Comparison of ENCODE assay signal across 24 cellular contexts in the genomic region with DNA sequence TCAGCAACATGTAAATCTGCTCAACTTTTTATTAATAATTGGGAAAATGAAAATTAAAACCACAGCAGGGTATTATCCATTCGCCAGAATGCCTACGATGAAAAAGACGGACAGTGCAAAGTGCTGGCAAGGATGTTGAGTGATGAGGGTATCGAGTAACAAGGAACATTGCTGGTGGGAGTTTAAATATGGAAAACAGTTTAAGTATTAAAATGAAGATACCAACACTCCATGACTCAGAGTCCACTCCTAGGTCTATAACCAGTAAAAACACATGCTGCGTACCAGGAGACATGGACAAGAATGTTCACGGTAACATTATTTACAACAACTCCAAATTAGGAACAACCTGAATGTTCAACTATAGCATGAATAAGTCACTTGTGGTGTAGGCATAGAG. TPM values are rescaled to one million over a fixed set of nuclear protein-coding genes. Genes with fewer than 3 reads are reported as not detected.
DNase-seq lines count a peak whose midpoint lies in the region; ATAC-seq and TF ChIP-seq lines count a peak whose summit lies in the region.
"Had no signal": no experiment of that assay in that cellular context is flagged by ENCODE, and none has a peak within 500 bp of the region (broad histone marks: within the 10 kb centered on the region; RNA-seq: fewer than 3 reads in every experiment).

No MANE protein-coding gene starts in this region.

- H3K27ac Mint-ChIP-seq in activated naive CD8-positive, alpha-beta T cell = peak overlapping the region; percentile 95
- no peak overlapping the region for H3K27ac Mint-ChIP-seq in activated naive CD8-positive, alpha-beta T cell treated with anti-CD3 and anti-CD28 coated beads for 36 hours
- peak overlapping the region; percentile 97 for H3K27ac Mint-ChIP-seq in T-helper 17 cell
- H3K27ac Mint-ChIP-seq in memory B cell = no peak overlapping the region
- peak overlapping the region; percentile 84 for H3K27ac Mint-ChIP-seq in stimulated activated naive B cell treated with anti-CD40 and anti-IgM and Interleukin-4, amounts not matched to agents 10 μg/mL and 1 μg/mL and 100 μg/mL, for 72 hours
- H3K27ac Mint-ChIP-seq: brain had no signal

- no peaks in the 10 kb centered on the region for H3K36me3 Mint-ChIP-seq in activated naive CD8-positive, alpha-beta T cell
- H3K36me3 Mint-ChIP-seq in activated naive CD8-positive, alpha-beta T cell treated with anti-CD3 and anti-CD28 coated beads for 36 hours = peaks cover 21% of the 10 kb centered on the region
- H3K36me3 Mint-ChIP-seq in T-helper 17 cell (ENCODE audit: low read depth) (no peaks in the 10 kb centered on the region), memory B cell (peaks cover 8% of the 10 kb centered on the region)
- H3K36me3 Mint-ChIP-seq in stimulated activated naive B cell treated with anti-CD40 and anti-IgM and Interleukin-4, amounts not matched to agents 10 μg/mL and 1 μg/mL and 100 μg/mL, for 72 hours = peaks cover 12 to 35% of the 10 kb centered on the region in 2 donors

- no peaks in the 10 kb centered on the region for H3K27me3 Mint-ChIP-seq in activated naive CD8-positive, alpha-beta T cell
- H3K27me3 Mint-ChIP-seq in activated naive CD8-positive, alpha-beta T cell treated with anti-CD3 and anti-CD28 coated beads for 36 hours = no peaks in the 10 kb centered on the region
- H3K27me3 Mint-ChIP-seq in T-helper 17 cell = no peaks in the 10 kb centered on the region
- no peaks in the 10 kb centered on the region for H3K27me3 Mint-ChIP-seq in memory B cell
- no peaks in the 10 kb centered on the region for H3K27me3 Mint-ChIP-seq in stimulated activated naive B cell treated with anti-CD40 and anti-IgM and Interleukin-4, amounts not matched to agents 10 μg/mL and 1 μg/mL and 100 μg/mL, for 72 hours
- H3K27me3 Mint-ChIP-seq: brain had no signal

- DNase-seq in activated naive CD8-positive, alpha-beta T cell treated with anti-CD3 and anti-CD28 coated beads for 36 hours = no peak
- DNase-seq in T-helper 17 cell = no peak
- no peak for DNase-seq in memory B cell (ENCODE audit: low spot score in 2 of 2)
- DNase-seq in stimulated activated naive B cell treated with anti-CD40 and anti-IgM and Interleukin-4, amounts not matched to agents 10 μg/mL and 1 μg/mL and 100 μg/mL, for 72 hours = no peak
- DNase-seq in MV-4-11 (lab: John Stamatoyannopoulos, UW) = no peak
- no peak for DNase-seq in mesenteric fat pad (ENCODE audit: low spot score)
- no peak for DNase-seq in GM20000 (ENCODE audit: low spot score)
- DNase-seq: COR-L47; effector memory CD4-positive, alpha-beta T cell; hypothalamus; islet precursor cell; mucosa of descending colon; NCI-H1417 treated with DMSO at 0.1 percent for 48 hours; NCI-H2107; stimulated activated naive CD4-positive, alpha-beta T cell treated with Interleukin-2 at 50 U/mL for 16 hours; thyroid gland had no signal

- ATAC-seq in T-helper 17 cell (no peak), memory B cell (ENCODE audit: low read depth) (no peak)
- ATAC-seq in stimulated activated naive B cell treated with anti-CD40 and anti-IgM and Interleukin-4, amounts not matched to agents 10 μg/mL and 1 μg/mL and 100 μg/mL, for 72 hours (replicated peaks) = no peak

- no peaks in the 10 kb centered on the region for H3K9me3 Mint-ChIP-seq in activated naive CD8-positive, alpha-beta T cell (ENCODE audit: low read depth)
- H3K9me3 Mint-ChIP-seq in activated naive CD8-positive, alpha-beta T cell treated with anti-CD3 and anti-CD28 coated beads for 36 hours = no peaks in the 10 kb centered on the region
- H3K9me3 Mint-ChIP-seq in memory B cell = no peaks in the 10 kb centered on the region
- H3K9me3 Mint-ChIP-seq in stimulated activated naive B cell treated with anti-CD40 and anti-IgM and Interleukin-4, amounts not matched to agents 10 μg/mL and 1 μg/mL and 100 μg/mL, for 72 hours = peaks cover 0 to 2% of the 10 kb centered on the region in 2 donors
- H3K9me3 Mint-ChIP-seq: brain had no signal

- H3K4me3 Mint-ChIP-seq in activated naive CD8-positive, alpha-beta T cell = no peak overlapping the region
- H3K4me3 Mint-ChIP-seq in activated naive CD8-positive, alpha-beta T cell treated with anti-CD3 and anti-CD28 coated beads for 36 hours = no peak overlapping the region
- H3K4me3 Mint-ChIP-seq in T-helper 17 cell (peak overlapping the region; percentile 50), memory B cell (peak overlapping the region; percentile 8)
- no peak overlapping the region for H3K4me3 Mint-ChIP-seq in stimulated activated naive B cell treated with anti-CD40 and anti-IgM and Interleukin-4, amounts not matched to agents 10 μg/mL and 1 μg/mL and 100 μg/mL, for 72 hours
- H3K4me3 Mint-ChIP-seq: brain had no signal

- TF ChIP-seq CTCF in GM20000 (IDR thresholded peaks at IDR 0.05; ENCODE audit: extremely low read depth, missing control alignments) = no peak

- H3K4me1 Mint-ChIP-seq in activated naive CD8-positive, alpha-beta T cell (ENCODE audit: low read depth) = peaks cover 75% of the 10 kb centered on the region
- peaks cover 66% of the 10 kb centered on the region for H3K4me1 Mint-ChIP-seq in activated naive CD8-positive, alpha-beta T cell treated with anti-CD3 and anti-CD28 coated beads for 36 hours
- H3K4me1 Mint-ChIP-seq in T-helper 17 cell (peaks cover 48% of the 10 kb centered on the region), memory B cell (peaks cover 49% of the 10 kb centered on the region)
- H3K4me1 Mint-ChIP-seq in stimulated activated naive B cell treated with anti-CD40 and anti-IgM and Interleukin-4, amounts not matched to agents 10 μg/mL and 1 μg/mL and 100 μg/mL, for 72 hours = peaks cover 44 to 73% of the 10 kb centered on the region in 2 donors

- no peaks in the 10 kb centered on the region for H3K9me3 ChIP-seq in T-helper 17 cell (ENCODE audit: control insufficient read depth, low read length, poor library complexity, severe bottlenecking)
- H3K9me3 ChIP-seq: esophagus muscularis mucosa, mucosa of descending colon, SJSA1, thyroid gland had no signal

RNA-seq across cellular contexts. Expression of gene GPR18, which starts 5.2 kb away (rescaled TPM):
- total RNA-seq in activated naive CD8-positive, alpha-beta T cell treated with anti-CD3 and anti-CD28 coated beads for 36 hours = 10 to 100 TPM; 16.9 to 17.6 TPM
- total RNA-seq in T-helper 17 cell (10 to 100 TPM; 10.1 to 13.6 TPM), mesenteric fat pad (not detected)
- total RNA-seq: esophagus muscularis mucosa, frontal cortex, M059J, NCI-H460, SJSA1, smooth muscle cell had no signal

RNA-seq across cellular contexts. Expression of gene GPR183, which starts 43.8 kb away (rescaled TPM):
- 1 to 10 TPM; 4.3 to 4.5 TPM for total RNA-seq in activated naive CD8-positive, alpha-beta T cell treated with anti-CD3 and anti-CD28 coated beads for 36 hours
- total RNA-seq in T-helper 17 cell (100 to 1,000 TPM; 249 to 322 TPM), mesenteric fat pad (32.6 TPM)

Comparison
In these comparisons a context has a peak if more than half of its experiments do, and no peak if none do; other contexts are left out.
1. H3K27ac Mint-ChIP-seq: peak in activated naive CD8-positive, alpha-beta T cell (single experiment), T-helper 17 cell (single experiment) and stimulated activated naive B cell treated with anti-CD40 and anti-IgM and Interleukin-4, amounts not matched to agents 10 μg/mL and 1 μg/mL and 100 μg/mL, for 72 hours (single experiment); none in activated naive CD8-positive, alpha-beta T cell treated with anti-CD3 and anti-CD28 coated beads for 36 hours (single experiment) and memory B cell (single experiment).
2. H3K4me3 Mint-ChIP-seq: peak in T-helper 17 cell (single experiment) and memory B cell (single experiment); none in activated naive CD8-positive, alpha-beta T cell (single experiment), activated naive CD8-positive, alpha-beta T cell treated with anti-CD3 and anti-CD28 coated beads for 36 hours (single experiment) and stimulated activated naive B cell treated with anti-CD40 and anti-IgM and Interleukin-4, amounts not matched to agents 10 μg/mL and 1 μg/mL and 100 μg/mL, for 72 hours (0 of 2).